Comparison of ENCODE assay signal across 13 cellular contexts in the genomic region with DNA sequence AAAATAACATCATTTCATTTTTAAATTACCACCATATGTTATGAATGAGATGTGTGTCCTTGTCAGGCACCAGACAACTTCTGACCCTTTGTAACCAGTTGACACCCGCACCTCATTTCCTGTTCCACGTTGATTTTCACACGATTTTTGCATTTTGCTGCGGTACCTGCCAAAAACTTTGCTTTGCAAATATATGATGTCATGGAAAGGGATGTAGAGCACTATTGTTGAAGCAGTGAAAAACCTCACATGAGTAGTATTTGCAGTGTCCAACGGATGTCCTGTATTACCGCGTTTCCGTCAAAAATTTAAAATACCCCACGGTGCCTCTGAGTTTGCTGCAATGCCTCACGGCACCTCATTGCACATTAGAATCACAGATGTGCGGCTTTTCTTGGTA.
A peak's percentile ranks its signal among the peaks of the same experiment; 100 is the strongest.
DNase-seq lines count a peak whose midpoint lies in the region; ATAC-seq, FAIRE-seq and TF ChIP-seq lines count a peak whose summit lies in the region.
"Had no signal": no experiment of that assay in that cellular context is flagged by ENCODE, and none has a peak within 500 bp of the region (broad histone marks: within the 10 kb centered on the region; RNA-seq: fewer than 3 reads in every experiment).

No MANE protein-coding gene starts in this region.

- H3K4me1 ChIP-seq in esophagus squamous epithelium: peaks cover 0 to 7% (median 0%) of the 10 kb centered on the region in 3 donors

- no peak for TF ChIP-seq POLR2A in esophagus squamous epithelium (IDR thresholded peaks at IDR 0.05)

- H3K4me3 ChIP-seq in brain microvascular endothelial cell (ENCODE audit: low read depth, low read length) (no peak overlapping the region), esophagus squamous epithelium (no peak overlapping the region)
- H3K4me3 ChIP-seq: SK-N-MC had no signal

- ATAC-seq in GM21423 (IDR thresholded peaks at IDR 0.05; ENCODE audit: unreplicated experiment): peak; percentile 84
- peak; percentile 91 for ATAC-seq in HG03159 (IDR thresholded peaks at IDR 0.05; ENCODE audit: unreplicated experiment)

- WGBS in esophagus squamous epithelium, 2 donors: 64 to 65% methylated on average over 11 of the region's 11 CpGs

- in situ Hi-C loops in brain microvascular endothelial cell (cut with HindIII; ENCODE audit: low pct_ligation_motif_present, low sequenced_read_pairs): no loop called here

- H3K27ac ChIP-seq in brain microvascular endothelial cell (no peak overlapping the region), esophagus squamous epithelium (no peak overlapping the region)
- H3K27ac ChIP-seq: C4-2B, SK-N-MC had no signal

- FAIRE-seq in GM18507 (lab: Jason Lieb, UNC): peak; percentile 85

- DNase-seq in GM18507 (ENCODE audit: extremely low spot score, insufficient read length, low read depth): peak; percentile 23
- DNase-seq in germinal center (ENCODE audit: low spot score): peak; percentile 60
- DNase-seq in NCI-H146 (lab: John Stamatoyannopoulos, UW): no peak
- DNase-seq in brain microvascular endothelial cell: no peak
- DNase-seq in esophagus squamous epithelium (lab: John Stamatoyannopoulos, UW): no peak
- no peak for DNase-seq in activated CD4-positive, CD25-positive, alpha-beta regulatory T cell treated with anti-CD3 and anti-CD28 coated beads, Interleukin-2, amount 50 U/mL, for 72 hours
- DNase-seq: activated CD4-positive, alpha-beta memory T cell treated with anti-CD3 and anti-CD28 coated beads, Interleukin-2, amount 10 ng/mL, durations not matched to agents 7 days and 5 days; amygdala; left cardiac atrium had no signal

- H3K9me3 ChIP-seq in esophagus squamous epithelium: no peaks in the 10 kb centered on the region

- peaks cover 15% of the 10 kb centered on the region for H3K36me3 ChIP-seq in brain microvascular endothelial cell (replicated peaks)
- no peaks in the 10 kb centered on the region for H3K36me3 ChIP-seq in esophagus squamous epithelium

- intact Hi-C loops in esophagus squamous epithelium (cut with DNase I): no loop called here

- TF ChIP-seq CTCF in brain microvascular endothelial cell (IDR thresholded peaks at IDR 0.05; ENCODE audit: low read depth, low read length, missing control alignments) (no peak), esophagus squamous epithelium (IDR thresholded peaks at IDR 0.05) (no peak)

- no peaks in the 10 kb centered on the region for H3K27me3 ChIP-seq in brain microvascular endothelial cell (replicated peaks)
- no peaks in the 10 kb centered on the region for H3K27me3 ChIP-seq in esophagus squamous epithelium

Comparison
In these comparisons a context has a peak if more than half of its experiments do, and no peak if none do; other contexts are left out.
1. DNase-seq: peak in GM18507 (single experiment) and germinal center (single experiment); none in NCI-H146 (single experiment), brain microvascular endothelial cell (single experiment), esophagus squamous epithelium (single experiment) and activated CD4-positive, CD25-positive, alpha-beta regulatory T cell treated with anti-CD3 and anti-CD28 coated beads, Interleukin-2, amount 50 U/mL, for 72 hours (single experiment).